8 cellular contexts compared by ENCODE assay signal in the genomic region with DNA sequence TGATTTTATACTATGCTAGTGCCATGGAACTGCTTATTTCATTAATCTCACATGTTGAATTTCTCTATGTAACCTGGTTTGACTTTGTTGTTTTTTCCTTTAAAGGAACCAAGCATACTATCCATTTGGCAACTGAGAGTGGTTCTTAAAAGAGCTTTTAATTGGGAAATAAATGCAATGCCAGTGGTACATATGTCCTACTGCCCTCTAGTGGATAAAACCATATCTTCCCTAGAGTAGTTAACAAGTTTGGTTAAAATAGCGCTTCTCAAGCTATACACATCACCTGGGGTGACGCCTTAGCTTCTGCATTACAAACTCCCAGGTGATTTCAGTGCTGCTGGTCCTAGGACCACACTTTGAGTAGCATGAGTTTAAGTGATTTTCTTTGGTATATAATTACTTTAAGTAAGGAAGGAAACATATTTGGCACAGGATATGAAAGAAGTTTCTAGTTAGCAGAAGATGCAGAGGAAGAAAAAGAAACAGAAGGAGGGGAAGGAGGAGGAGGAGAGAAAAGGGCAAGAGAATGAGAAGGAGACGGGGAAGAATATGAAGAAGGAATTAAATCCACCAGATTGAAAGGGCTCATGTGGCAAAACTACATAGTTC. TPM values are rescaled to one million over a fixed set of nuclear protein-coding genes. Genes with fewer than 3 reads are reported as not detected.
DNase-seq lines count a peak whose midpoint lies in the region; ATAC-seq, FAIRE-seq and TF ChIP-seq lines count a peak whose summit lies in the region.

No MANE protein-coding gene starts in this region.

- H3K36me3 Mint-ChIP-seq in activated CD4-positive, alpha-beta T cell treated with anti-CD3 and anti-CD28 coated beads, Interleukin-2, amount 10 ng/mL, durations not matched to agents 24 days and 14 days (ENCODE audit: low read depth), result no peaks in the 10 kb centered on the region

- no peaks in the 10 kb centered on the region for H3K27me3 Mint-ChIP-seq in activated CD4-positive, alpha-beta T cell treated with anti-CD3 and anti-CD28 coated beads, Interleukin-2, amount 10 ng/mL, durations not matched to agents 24 days and 14 days

- H3K36me3 ChIP-seq in thyroid gland, result no peaks in the 10 kb centered on the region

- no peak overlapping the region for H3K4me3 Mint-ChIP-seq in activated CD4-positive, alpha-beta T cell treated with anti-CD3 and anti-CD28 coated beads, Interleukin-2, amount 10 ng/mL, durations not matched to agents 24 days and 14 days

- H3K27ac ChIP-seq in thyroid gland, result no peak overlapping the region

- H3K4me1 ChIP-seq in thyroid gland, result no peaks in the 10 kb centered on the region

- H3K9me3 Mint-ChIP-seq in activated CD4-positive, alpha-beta T cell treated with anti-CD3 and anti-CD28 coated beads, Interleukin-2, amount 10 ng/mL, durations not matched to agents 24 days and 14 days, result no peaks in the 10 kb centered on the region

- DNase-seq in D721Med (ENCODE audit: insufficient read length, low spot score) (no peak), LoVo (ENCODE audit: low spot score) (peak; percentile 69), SKM-1 treated with dmso at 0.1 percent for 144 hours (lab: John Stamatoyannopoulos, UW; ENCODE audit: unreplicated experiment) (peak; percentile 43), left cardiac atrium (no peak), thyroid gland (no peak)
- DNase-seq in activated CD4-positive, alpha-beta T cell treated with anti-CD3 and anti-CD28 coated beads, Interleukin-2, amount 10 ng/mL, durations not matched to agents 24 days and 14 days, result no peak

- no peak overlapping the region for H3K27ac Mint-ChIP-seq in activated CD4-positive, alpha-beta T cell treated with anti-CD3 and anti-CD28 coated beads, Interleukin-2, amount 10 ng/mL, durations not matched to agents 24 days and 14 days

- no peak for FAIRE-seq in D721Med (lab: Jason Lieb, UNC)

- H3K4me1 Mint-ChIP-seq in activated CD4-positive, alpha-beta T cell treated with anti-CD3 and anti-CD28 coated beads, Interleukin-2, amount 10 ng/mL, durations not matched to agents 24 days and 14 days, result no peaks in the 10 kb centered on the region

- WGBS in thyroid gland, 2 donors, result 32 to 34% methylated on average over 3 of the region's 3 CpGs

- intact Hi-C loops in left cardiac atrium (cut with DNase I) (loop anchor here (2.0 to 5.0 kb wide), 2 partner anchors 602 to 605 kb away; no protein-coding TSS in a partner anchor), thyroid gland (cut with DNase I) (no loop called here)
- intact Hi-C loops in activated CD4-positive, alpha-beta T cell treated with anti-CD3 and anti-CD28 coated beads, Interleukin-2, amount 10 ng/mL, durations not matched to agents 24 days and 14 days (cut with micrococcal nuclease), result no loop called here

- ATAC-seq in GM21723 (IDR thresholded peaks at IDR 0.05; ENCODE audit: unreplicated experiment), result peak; percentile 79
- ATAC-seq in left cardiac atrium, result peak; percentile 21 to 65
- ATAC-seq in HG03571 (IDR thresholded peaks at IDR 0.05; ENCODE audit: unreplicated experiment), result no peak

- no peak overlapping the region for H3K4me3 ChIP-seq in thyroid gland (replicated peaks in 1 of 3)

- no peaks in the 10 kb centered on the region for H3K27me3 ChIP-seq in thyroid gland

- TF ChIP-seq CTCF in D721Med (IDR thresholded peaks at IDR 0.05; ENCODE audit: insufficient read depth, missing control alignments) (peak; percentile 60), thyroid gland (IDR thresholded peaks at IDR 0.05) (peak in 4 of 6 experiments; percentile 12 to 39 (median 22))

- no peak for TF ChIP-seq POLR2A in thyroid gland (IDR thresholded peaks at IDR 0.05)

- no peaks in the 10 kb centered on the region for H3K9me3 ChIP-seq in thyroid gland

RNA-seq across cellular contexts. Expression of a gene that starts 56.8 kb away (rescaled TPM):
- total RNA-seq in left cardiac atrium (1 to 10 TPM; 2.8 to 7.9 TPM), thyroid gland (10 to 100 TPM in 3 of 4 donors, 1 to 10 TPM in 1; 8.4 to 35.6 (median 22.1) TPM)
- not detected in 2 replicates for total RNA-seq in activated CD4-positive, alpha-beta T cell treated with anti-CD3 and anti-CD28 coated beads, Interleukin-2, amount 10 ng/mL, durations not matched to agents 24 days and 14 days

Comparison
In these comparisons a context has a peak if more than half of its experiments do, and no peak if none do; other contexts are left out.
1. DNase-seq: peak in LoVo (single experiment) and SKM-1 treated with dmso at 0.1 percent for 144 hours (single experiment); none in D721Med (single experiment), left cardiac atrium (single experiment), thyroid gland (0 of 2) and activated CD4-positive, alpha-beta T cell treated with anti-CD3 and anti-CD28 coated beads, Interleukin-2, amount 10 ng/mL, durations not matched to agents 24 days and 14 days (single experiment).
2. intact Hi-C loops: an anchor here in left cardiac atrium (2.0 to 5.0 kb wide); none called in thyroid gland and activated CD4-positive, alpha-beta T cell treated with anti-CD3 and anti-CD28 coated beads, Interleukin-2, amount 10 ng/mL, durations not matched to agents 24 days and 14 days.